Comparison of ENCODE assay signal across 1 cellular context in genomic region chr5:171308453-171309275, GRCh38.
TF ChIP-seq lines count a peak whose summit lies in the region.

TSS of gene TLX3 (plus strand) at chr5:171309248. CDS start at chr5:171309366, 118 bp downstream.

TF ChIP-seq in SK-N-SH, 30 proteins besides CTCF, POLR2A, EP300 and RAD21 (continued from another document):
- TF ChIP-seq, protein P1, sequence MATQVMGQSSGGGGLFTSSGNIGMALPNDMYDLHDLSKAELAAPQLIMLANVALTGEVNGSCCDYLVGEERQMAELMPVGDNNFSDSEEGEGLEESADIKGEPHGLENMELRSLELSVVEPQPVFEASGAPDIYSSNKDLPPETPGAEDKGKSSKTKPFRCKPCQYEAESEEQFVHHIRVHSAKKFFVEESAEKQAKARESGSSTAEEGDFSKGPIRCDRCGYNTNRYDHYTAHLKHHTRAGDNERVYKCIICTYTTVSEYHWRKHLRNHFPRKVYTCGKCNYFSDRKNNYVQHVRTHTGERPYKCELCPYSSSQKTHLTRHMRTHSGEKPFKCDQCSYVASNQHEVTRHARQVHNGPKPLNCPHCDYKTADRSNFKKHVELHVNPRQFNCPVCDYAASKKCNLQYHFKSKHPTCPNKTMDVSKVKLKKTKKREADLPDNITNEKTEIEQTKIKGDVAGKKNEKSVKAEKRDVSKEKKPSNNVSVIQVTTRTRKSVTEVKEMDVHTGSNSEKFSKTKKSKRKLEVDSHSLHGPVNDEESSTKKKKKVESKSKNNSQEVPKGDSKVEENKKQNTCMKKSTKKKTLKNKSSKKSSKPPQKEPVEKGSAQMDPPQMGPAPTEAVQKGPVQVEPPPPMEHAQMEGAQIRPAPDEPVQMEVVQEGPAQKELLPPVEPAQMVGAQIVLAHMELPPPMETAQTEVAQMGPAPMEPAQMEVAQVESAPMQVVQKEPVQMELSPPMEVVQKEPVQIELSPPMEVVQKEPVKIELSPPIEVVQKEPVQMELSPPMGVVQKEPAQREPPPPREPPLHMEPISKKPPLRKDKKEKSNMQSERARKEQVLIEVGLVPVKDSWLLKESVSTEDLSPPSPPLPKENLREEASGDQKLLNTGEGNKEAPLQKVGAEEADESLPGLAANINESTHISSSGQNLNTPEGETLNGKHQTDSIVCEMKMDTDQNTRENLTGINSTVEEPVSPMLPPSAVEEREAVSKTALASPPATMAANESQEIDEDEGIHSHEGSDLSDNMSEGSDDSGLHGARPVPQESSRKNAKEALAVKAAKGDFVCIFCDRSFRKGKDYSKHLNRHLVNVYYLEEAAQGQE (IDR thresholded peaks at IDR 0.05; ENCODE audit: low read depth, low read length), result no peak
- TF ChIP-seq FOXJ3 (CRISPR knock-in tag; IDR thresholded peaks at IDR 0.05) (no peak), TAF1 (IDR thresholded peaks at IDR 0.05; ENCODE audit: borderline replicate concordance, low read depth, low read length) (no peak; the same call in 1 of the 2 replicates)
- TF ChIP-seq, protein P2, sequence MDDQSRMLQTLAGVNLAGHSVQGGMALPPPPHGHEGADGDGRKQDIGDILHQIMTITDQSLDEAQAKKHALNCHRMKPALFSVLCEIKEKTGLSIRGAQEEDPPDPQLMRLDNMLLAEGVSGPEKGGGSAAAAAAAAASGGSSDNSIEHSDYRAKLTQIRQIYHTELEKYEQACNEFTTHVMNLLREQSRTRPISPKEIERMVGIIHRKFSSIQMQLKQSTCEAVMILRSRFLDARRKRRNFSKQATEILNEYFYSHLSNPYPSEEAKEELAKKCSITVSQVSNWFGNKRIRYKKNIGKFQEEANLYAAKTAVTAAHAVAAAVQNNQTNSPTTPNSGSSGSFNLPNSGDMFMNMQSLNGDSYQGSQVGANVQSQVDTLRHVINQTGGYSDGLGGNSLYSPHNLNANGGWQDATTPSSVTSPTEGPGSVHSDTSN (IDR thresholded peaks at IDR 0.05), result no peak
